Comparison of ENCODE assay signal across 12 cellular contexts in the genomic region with DNA sequence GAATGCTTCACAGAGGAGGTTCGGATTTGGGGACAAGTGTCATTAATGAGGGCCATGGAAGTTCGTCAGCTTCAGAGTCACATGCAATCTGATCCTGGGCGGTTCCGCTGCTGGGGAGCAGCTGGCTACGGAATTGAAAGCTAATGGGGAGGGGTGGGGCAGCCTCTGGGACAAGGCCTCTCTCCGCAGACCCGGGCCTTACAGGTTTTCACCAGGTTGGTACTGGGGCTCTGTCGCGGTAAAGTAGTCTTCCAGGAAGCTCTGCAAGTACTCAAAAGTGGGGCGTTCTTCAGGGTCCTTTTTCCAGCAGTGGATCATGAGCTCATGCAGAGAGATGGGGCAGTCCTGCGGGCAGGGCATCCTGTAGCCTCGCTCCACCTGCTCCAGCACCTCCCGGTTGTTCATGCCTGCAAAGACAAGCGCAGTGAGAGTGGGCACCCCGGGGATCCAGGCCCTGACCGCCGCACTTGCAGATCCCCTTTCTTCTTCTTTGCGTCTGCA. TPM values are rescaled to one million over a fixed set of nuclear protein-coding genes. Genes with fewer than 3 reads are reported as not detected.
A peak's percentile ranks its signal among the peaks of the same experiment; 100 is the strongest.
DNase-seq lines count a peak whose midpoint lies in the region; ATAC-seq and TF ChIP-seq lines count a peak whose summit lies in the region.
"Had no signal": no experiment of that assay in that cellular context is flagged by ENCODE, and none has a peak within 500 bp of the region (broad histone marks: within the 10 kb centered on the region; RNA-seq: fewer than 3 reads in every experiment).

No MANE protein-coding gene starts in this region.

- H3K36me3 Mint-ChIP-seq in mesothelial cell of epicardium, result peaks cover 5% of the 10 kb centered on the region
- peaks cover 21% of the 10 kb centered on the region for H3K36me3 Mint-ChIP-seq in endothelial cell (ENCODE audit: low read depth, unreplicated experiment)

- H3K4me3 ChIP-seq in tibial artery, result no peak overlapping the region
- H3K4me3 ChIP-seq: BLaER1 had no signal

- H3K9me3 Mint-ChIP-seq in mesothelial cell of epicardium (no peaks in the 10 kb centered on the region), endothelial cell (ENCODE audit: unreplicated experiment) (no peaks in the 10 kb centered on the region)
- H3K9me3 Mint-ChIP-seq: effector memory CD8-positive, alpha-beta T cell; T-helper 1 cell treated with Interleukin-12 subunit alpha and Interleukin-12 subunit beta and Interleukin-4 antibody, amounts not matched to agents 30 μg/mL and 1 μg/mL, for 36 hours had no signal

- H3K4me3 Mint-ChIP-seq in mesothelial cell of epicardium, result no peak overlapping the region
- H3K4me3 Mint-ChIP-seq in endothelial cell (ENCODE audit: unreplicated experiment), result no peak overlapping the region
- H3K4me3 Mint-ChIP-seq: effector memory CD8-positive, alpha-beta T cell; T-helper 1 cell treated with Interleukin-12 subunit alpha and Interleukin-12 subunit beta and Interleukin-4 antibody, amounts not matched to agents 30 μg/mL and 1 μg/mL, for 36 hours had no signal

- H3K27me3 Mint-ChIP-seq in mesothelial cell of epicardium (ENCODE audit: low read depth) (no peaks in the 10 kb centered on the region), endothelial cell (ENCODE audit: unreplicated experiment) (peaks cover 27% of the 10 kb centered on the region)
- H3K27me3 Mint-ChIP-seq: effector memory CD8-positive, alpha-beta T cell had no signal

- H3K9me3 ChIP-seq in tibial artery, result no peaks in the 10 kb centered on the region
- H3K9me3 ChIP-seq: BLaER1 had no signal

- H3K27ac ChIP-seq in C4-2B, result peak overlapping the region; percentile 39
- peak overlapping the region; percentile 34 for H3K27ac ChIP-seq in caudate nucleus (ENCODE audit: low read depth, low read length)
- H3K27ac ChIP-seq in tibial artery, result no peak overlapping the region
- H3K27ac ChIP-seq: BLaER1 had no signal

- H3K27ac Mint-ChIP-seq in mesothelial cell of epicardium (peak overlapping the region; percentile 55), endothelial cell (ENCODE audit: unreplicated experiment) (no peak overlapping the region)
- H3K27ac Mint-ChIP-seq: T-helper 1 cell treated with Interleukin-12 subunit alpha and Interleukin-12 subunit beta and Interleukin-4 antibody, amounts not matched to agents 30 μg/mL and 1 μg/mL, for 36 hours had no signal

- TF ChIP-seq CTCF in C4-2B (conservative IDR thresholded peaks at IDR 0.05), result no peak
- no peak for TF ChIP-seq CTCF in mesothelial cell of epicardium (IDR thresholded peaks at IDR 0.05; ENCODE audit: unreplicated experiment)
- TF ChIP-seq CTCF in endothelial cell (IDR thresholded peaks at IDR 0.05; ENCODE audit: unreplicated experiment), result no peak
- TF ChIP-seq CTCF in tibial artery (IDR thresholded peaks at IDR 0.05), result no peak

- no peaks in the 10 kb centered on the region for H3K27me3 ChIP-seq in tibial artery
- H3K27me3 ChIP-seq: BLaER1 had no signal

- ATAC-seq in GM19452 (IDR thresholded peaks at IDR 0.05; ENCODE audit: unreplicated experiment) (no peak), GM18861 (IDR thresholded peaks at IDR 0.05; ENCODE audit: unreplicated experiment) (no peak)
- ATAC-seq: effector memory CD8-positive, alpha-beta T cell had no signal

- H3K4me1 ChIP-seq in tibial artery, result peaks cover 0 to 44% (median 15%) of the 10 kb centered on the region in 4 donors

- DNase-seq in NCI-H128 (lab: John Stamatoyannopoulos, UW; ENCODE audit: unreplicated experiment) (peak; percentile 58), caudate nucleus (lab: John Stamatoyannopoulos, UW) (peak in 2 of 61 donors; percentile 15 to 16), mesothelial cell of epicardium (ENCODE audit: low spot score in 2 of 2, unreplicated experiment in 2 of 2) (no peak), endothelial cell (ENCODE audit: low spot score) (no peak), tibial artery (no peak)
- DNase-seq: effector memory CD8-positive, alpha-beta T cell; NCI-H1436 had no signal

- H3K4me1 Mint-ChIP-seq in mesothelial cell of epicardium (peaks cover 38% of the 10 kb centered on the region), endothelial cell (ENCODE audit: unreplicated experiment) (peaks cover 44% of the 10 kb centered on the region)

- intact Hi-C loops in tibial artery (cut with DNase I; ENCODE audit: low total_unique reads), result no loop called here

- H3K36me3 ChIP-seq in tibial artery, result no peaks in the 10 kb centered on the region

RNA-seq across cellular contexts. Expression of a gene that starts 55.9 kb away (rescaled TPM):
- total RNA-seq in mesothelial cell of epicardium (29.9 to 32.0 TPM (median 30.5 TPM) in 3 replicates), endothelial cell (ENCODE audit: unreplicated experiment) (70.0 TPM)

Comparison
In these comparisons a context has a peak if more than half of its experiments do, and no peak if none do; other contexts are left out.
1. H3K27ac ChIP-seq: peak in C4-2B (single experiment) and caudate nucleus (single experiment); none in tibial artery (0 of 2).